ENCODE assay signal across 8 cellular contexts in genomic region chr1:156025873-156026272, GRCh38. TPM values are rescaled to one million over a fixed set of nuclear protein-coding genes. Genes with fewer than 3 reads are reported as not detected.
DNase-seq lines count a peak whose midpoint lies in the region; ATAC-seq lines count a peak whose summit lies in the region.

No MANE protein-coding gene starts in this region.

- ATAC-seq in Right ventricle myocardium superior (ENCODE audit: poor library complexity) (peak; percentile 59), HG02852 (IDR thresholded peaks at IDR 0.05; ENCODE audit: unreplicated experiment) (no peak)

- intact Hi-C loops in Right ventricle myocardium superior (cut with DNase I), result no loop called here

- peak; percentile 50 for DNase-seq in NCI-H345 (lab: John Stamatoyannopoulos, UW)
- DNase-seq in NCI-H345 treated with DMSO at 0.1 percent for 48 hours (lab: John Stamatoyannopoulos, UW; ENCODE audit: unreplicated experiment), result no peak
- peak; percentile 50 for DNase-seq in NCI-H460 (ENCODE audit: extremely low read depth, low read depth)
- DNase-seq in activated T-cell treated with anti-CD3 and anti-CD28 coated beads for 48 hours (ENCODE audit: low read depth), result peak; percentile 43
- DNase-seq in Right ventricle myocardium superior, result no peak
- peak in 2 of 3 donors; percentile 8 to 26 for DNase-seq in stimulated activated CD4-positive, alpha-beta T cell treated with anti-CD3 and anti-CD28 coated beads, Interleukin-12 subunit alpha, Interleukin-12 subunit beta, amount 100 ng/mL, for 48 hours (ENCODE audit: low read depth in 2 of 3, low spot score in 1 of 3)
- DNase-seq in NCI-H2171 (lab: John Stamatoyannopoulos, UW), result no peak

RNA-seq across cellular contexts. Expression of gene SSR2, which starts 5.1 kb away (rescaled TPM):
- total RNA-seq in NCI-H460 (2014; rRNA removed; shearing (Covaris generic)), result 487 and 490 TPM in 2 replicates
- 269 and 579 TPM in 2 replicates for polyA plus RNA-seq in NCI-H460 (2014; cell fraction: nucleus; rRNA removed)
- 66.9 TPM for total RNA-seq in Right ventricle myocardium superior

RNA-seq across cellular contexts. Expression of gene UBQLN4, which starts 27.7 kb away (rescaled TPM):
- 44.6 and 45.5 TPM in 2 replicates for total RNA-seq in NCI-H460 (2014; rRNA removed; shearing (Covaris generic))
- 53.2 and 61.7 TPM in 2 replicates for polyA plus RNA-seq in NCI-H460 (2014; cell fraction: nucleus; rRNA removed)
- 30.4 TPM for total RNA-seq in Right ventricle myocardium superior

RNA-seq across cellular contexts. Expression of gene LAMTOR2, which starts 28.7 kb away (rescaled TPM):
- total RNA-seq in NCI-H460 (2014; rRNA removed; shearing (Covaris generic)), result 93.6 and 97.6 TPM in 2 replicates
- polyA plus RNA-seq in NCI-H460 (2014; cell fraction: nucleus; rRNA removed), result 64.9 and 67.9 TPM in 2 replicates
- total RNA-seq in Right ventricle myocardium superior, result 64.4 TPM

RNA-seq across cellular contexts. Expression of gene RAB25, which starts 35.1 kb away (rescaled TPM):
- not detected in 2 replicates for total RNA-seq in NCI-H460 (2014; rRNA removed; shearing (Covaris generic))
- polyA plus RNA-seq in NCI-H460 (2014; cell fraction: nucleus; rRNA removed), result not detected in 2 replicates
- not detected for total RNA-seq in Right ventricle myocardium superior

RNA-seq across cellular contexts. Expression of gene ARHGEF2, which starts 47.5 kb away (rescaled TPM):
- 318 and 324 TPM in 2 replicates for total RNA-seq in NCI-H460 (2014; rRNA removed; shearing (Covaris generic))
- polyA plus RNA-seq in NCI-H460 (2014; cell fraction: nucleus; rRNA removed), result 204 and 246 TPM in 2 replicates
- total RNA-seq in Right ventricle myocardium superior, result 55.7 TPM

Comparison
In these comparisons a context has a peak if more than half of its experiments do, and no peak if none do; other contexts are left out.
1. DNase-seq: peak in NCI-H345 (single experiment), NCI-H460 (single experiment), activated T-cell treated with anti-CD3 and anti-CD28 coated beads for 48 hours (single experiment) and stimulated activated CD4-positive, alpha-beta T cell treated with anti-CD3 and anti-CD28 coated beads, Interleukin-12 subunit alpha, Interleukin-12 subunit beta, amount 100 ng/mL, for 48 hours (2 of 3); none in NCI-H345 treated with DMSO at 0.1 percent for 48 hours (single experiment), Right ventricle myocardium superior (single experiment) and NCI-H2171 (single experiment).